In the genomic region with DNA sequence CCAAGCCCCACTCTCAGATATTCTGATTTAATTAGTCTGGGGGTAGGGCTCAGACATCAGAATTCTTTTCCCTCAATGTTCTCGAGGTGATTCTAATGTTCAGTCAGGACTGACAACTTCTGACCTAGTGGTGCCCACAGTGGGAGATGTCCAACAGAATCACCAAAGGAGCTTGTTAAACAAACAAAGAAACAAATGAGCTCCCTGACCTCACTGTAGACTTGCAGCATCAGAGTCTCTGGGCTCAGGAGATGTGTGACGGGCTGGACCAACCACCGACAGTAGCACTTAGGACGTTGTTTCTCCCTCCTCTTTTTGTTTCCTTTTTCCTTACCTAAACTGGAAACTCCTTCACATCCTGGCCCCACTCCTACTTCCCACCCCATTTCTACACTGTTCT, we compare ENCODE assay signal across 24 cellular contexts. TPM values are rescaled to one million over a fixed set of nuclear protein-coding genes. Genes with fewer than 3 reads are reported as not detected.
A peak's percentile ranks its signal among the peaks of the same experiment; 100 is the strongest.
DNase-seq lines count a peak whose midpoint lies in the region; ATAC-seq and TF ChIP-seq lines count a peak whose summit lies in the region.
"Had no signal": no experiment of that assay in that cellular context is flagged by ENCODE, and none has a peak within 500 bp of the region (broad histone marks: within the 10 kb centered on the region; RNA-seq: fewer than 3 reads in every experiment).

No MANE protein-coding gene starts in this region.

- H3K27me3 ChIP-seq in Caco-2 (replicated peaks; ENCODE audit: control insufficient read depth, insufficient read depth, low read length) = no peaks in the 10 kb centered on the region
- H3K27me3 ChIP-seq in PC-3 (ENCODE audit: low read length) = no peaks in the 10 kb centered on the region
- peaks cover 0 to 14% of the 10 kb centered on the region in 2 experiments for H3K27me3 ChIP-seq in mesenchymal stem cell (ENCODE audit: control insufficient read depth in 1 of 2, insufficient read depth in 1 of 2, low read length in 2 of 2)
- H3K27me3 ChIP-seq: brain microvascular endothelial cell, upper lobe of left lung had no signal

- no peak overlapping the region for H2BK120ac ChIP-seq in mesenchymal stem cell (ENCODE audit: low read depth, low read length)

- DNase-seq in Caco-2 (no peak), PC-3 (no peak), mesenchymal stem cell (no peak), renal cortical epithelial cell (ENCODE audit: low read depth) (peak; percentile 48), SW 1271 (lab: John Stamatoyannopoulos, UW) (no peak), NCI-H1930 (lab: John Stamatoyannopoulos, UW) (no peak)
- DNase-seq: activated CD4-positive, alpha-beta T cell treated with anti-CD3 and anti-CD28 coated beads, Interleukin-2, amount 10 ng/mL, durations not matched to agents 24 days and 14 days; activated T-cell treated with anti-CD3 and anti-CD28 coated beads, Interleukin-2, amount 50 U/mL, for 1 hour; C1 segment of cervical spinal cord; COR-L47; effector CD4-positive, alpha-beta T cell; GDM1; glutamatergic neuron; kidney; NCI-H2029 treated with DMSO at 0.1 percent for 48 hours; NCI-H69; stimulated activated CD4-positive, alpha-beta T cell treated with anti-CD3 and anti-CD28 coated beads, Interleukin-2, amount 100 ng/mL, for 24 hours; upper lobe of left lung had no signal

- intact Hi-C loops in Caco-2 (cut with micrococcal nuclease; ENCODE audit: unreplicated experiment) (no loop called here), PC-3 (cut with micrococcal nuclease) (no loop called here)

- no peak overlapping the region for H3K23ac ChIP-seq in mesenchymal stem cell (ENCODE audit: low read length in 2 of 2)

- H2AFZ ChIP-seq in PC-3 (ENCODE audit: low read length) (no peak overlapping the region), mesenchymal stem cell (ENCODE audit: low read depth, low read length) (no peak overlapping the region)

- H2BK5ac ChIP-seq in mesenchymal stem cell (ENCODE audit: low read depth, low read length, poor library complexity, severe bottlenecking) = peak overlapping the region; percentile 69

- H3K27ac ChIP-seq in PC-3 (ENCODE audit: low read length) (no peak overlapping the region), mesenchymal stem cell (ENCODE audit: low read length, poor library complexity, severe bottlenecking) (peak overlapping the region; percentile 77)
- H3K27ac ChIP-seq: brain microvascular endothelial cell, epithelial cell of prostate, upper lobe of left lung had no signal

- TF ChIP-seq CTCF in Caco-2 (IDR thresholded peaks at IDR 0.05; ENCODE audit: insufficient read depth in 1 of 2, low read depth in 1 of 2, low read length in 1 of 2, severe bottlenecking in 1 of 2, unreplicated experiment in 1 of 2) (no peak), PC-3 (conservative IDR thresholded peaks at IDR 0.05; ENCODE audit: low read depth, low read length) (no peak)

- BruUV-seq in Caco-2 (replicated peaks; lab: Mats Ljungman, UMichigan) (no TSS peak), PC-3 (replicated peaks; lab: Mats Ljungman, UMichigan) (no TSS peak)

- no peaks in the 10 kb centered on the region for H4K20me1 ChIP-seq in PC-3 (ENCODE audit: low read length)

- no peaks in the 10 kb centered on the region for H3K79me2 ChIP-seq in PC-3 (ENCODE audit: low read length)

- peak overlapping the region; percentile 93 for H2AK5ac ChIP-seq in mesenchymal stem cell (ENCODE audit: low read length, severe bottlenecking)

- peaks cover 39% of the 10 kb centered on the region for H3K4me1 ChIP-seq in Caco-2
- peaks cover 18% of the 10 kb centered on the region for H3K4me1 ChIP-seq in PC-3 (ENCODE audit: insufficient read depth, low read length)
- H3K4me1 ChIP-seq in mesenchymal stem cell (ENCODE audit: control insufficient read depth, insufficient read depth, low read depth, low read length) = peaks cover 6% of the 10 kb centered on the region

- H3K18ac ChIP-seq in mesenchymal stem cell (ENCODE audit: low read depth in 1 of 2, low read length in 2 of 2) = no peak overlapping the region

- no peak overlapping the region for H2BK15ac ChIP-seq in mesenchymal stem cell (ENCODE audit: low read depth, poor library complexity, severe bottlenecking)

- H3K9ac ChIP-seq in PC-3 (ENCODE audit: low read length) = no peak overlapping the region
- no peak overlapping the region for H3K9ac ChIP-seq in mesenchymal stem cell (ENCODE audit: low read length)

- H3K9me3 Mint-ChIP-seq in Caco-2 (ENCODE audit: unreplicated experiment) = peaks cover 10% of the 10 kb centered on the region
- H3K9me3 Mint-ChIP-seq: T-helper 2 cell treated with Interferon-gamma antibody and Interleukin-4, amounts not matched to agents 5 μg/mL and 100 μg/mL, for 36 hours had no signal

- POLR2A ChIA-PET in Caco-2 (lab: Charles Lee) (interaction anchor here (0.5 kb wide), 1 partner anchor 1046 kb away, joined by 7 read pairs; no protein-coding TSS in a partner anchor), PC-3 (lab: Charles Lee; ENCODE audit: unreplicated experiment) (no interaction called here)

- H3K36me3 Mint-ChIP-seq in Caco-2 (ENCODE audit: insufficient read depth, unreplicated experiment) = peaks cover 5% of the 10 kb centered on the region

- no peaks in the 10 kb centered on the region for H3F3A ChIP-seq in PC-3 (ENCODE audit: low read length, unreplicated experiment)

- H3K27me3 Mint-ChIP-seq in Caco-2 (ENCODE audit: insufficient read depth, unreplicated experiment) = no peaks in the 10 kb centered on the region

- H3K4me1 Mint-ChIP-seq in Caco-2 (ENCODE audit: low read depth, unreplicated experiment) = peaks cover 22% of the 10 kb centered on the region

- H3K4me2 ChIP-seq in PC-3 (ENCODE audit: low read length) (peak overlapping the region; percentile 13; the same call in 1 of the 2 replicates), mesenchymal stem cell (ENCODE audit: low read length, poor library complexity, severe bottlenecking) (no peak overlapping the region)

- peaks cover 9% of the 10 kb centered on the region for H3K9me3 ChIP-seq in Caco-2
- no peaks in the 10 kb centered on the region for H3K9me3 ChIP-seq in PC-3 (ENCODE audit: low read length)
- no peaks in the 10 kb centered on the region for H3K9me3 ChIP-seq in mesenchymal stem cell (ENCODE audit: control insufficient read depth, low read length)

- H3K36me3 ChIP-seq in Caco-2 (ENCODE audit: control insufficient read depth, insufficient read depth, low read length) (no peaks in the 10 kb centered on the region), PC-3 (ENCODE audit: low read depth, low read length) (no peaks in the 10 kb centered on the region), mesenchymal stem cell (ENCODE audit: control insufficient read depth in 1 of 2, insufficient read depth in 2 of 2, low read depth in 1 of 2, low read length in 2 of 2) (no peaks in the 10 kb centered on the region)
- H3K36me3 ChIP-seq: brain microvascular endothelial cell, upper lobe of left lung had no signal

- CTCF ChIA-PET in Caco-2 (lab: Charles Lee) = interaction anchor here (1.6 kb wide), 1 partner anchor 36 kb away, joined by 5 read pairs; no protein-coding TSS in a partner anchor
- CTCF ChIA-PET in PC-3 (lab: Charles Lee) = interaction anchor here (0.6 kb wide), 1 partner anchor 1186 kb away, joined by 3 read pairs; no protein-coding TSS in a partner anchor

- no peak for ATAC-seq in PC-3
- ATAC-seq in HG03520 (IDR thresholded peaks at IDR 0.05; ENCODE audit: unreplicated experiment) = no peak

- no peaks in the 10 kb centered on the region for H3K9me2 ChIP-seq in PC-3 (replicated peaks; ENCODE audit: low read length)

- no peak overlapping the region for H2BK12ac ChIP-seq in mesenchymal stem cell (ENCODE audit: low read length in 2 of 2)

- H3K14ac ChIP-seq in mesenchymal stem cell (ENCODE audit: low read length in 2 of 2) = no peak overlapping the region

- no peak overlapping the region for H3K4ac ChIP-seq in mesenchymal stem cell (ENCODE audit: low read depth in 1 of 2, low read length in 2 of 2)

- H3K27ac Mint-ChIP-seq in Caco-2 (ENCODE audit: unreplicated experiment) = peak overlapping the region; percentile 48
- H3K27ac Mint-ChIP-seq: activated CD4-positive, alpha-beta T cell treated with anti-CD3 and anti-CD28 coated beads, Interleukin-2, amount 10 ng/mL, durations not matched to agents 24 days and 14 days; T-helper 2 cell treated with Interferon-gamma antibody and Interleukin-4, amounts not matched to agents 5 μg/mL and 100 μg/mL, for 36 hours had no signal

- no peak overlapping the region for H3K4me3 Mint-ChIP-seq in Caco-2 (ENCODE audit: unreplicated experiment)
- H3K4me3 Mint-ChIP-seq: activated CD4-positive, alpha-beta T cell treated with anti-CD3 and anti-CD28 coated beads, Interleukin-2, amount 10 ng/mL, durations not matched to agents 24 days and 14 days; T-helper 2 cell treated with Interferon-gamma antibody and Interleukin-4, amounts not matched to agents 5 μg/mL and 100 μg/mL, for 36 hours had no signal

- WGBS in mesenchymal stem cell = 85% methylated on average over 4 of the region's 4 CpGs

- H4K8ac ChIP-seq in mesenchymal stem cell (ENCODE audit: low read length) = no peak overlapping the region

- no peaks in the 10 kb centered on the region for H3K79me1 ChIP-seq in mesenchymal stem cell (replicated peaks; ENCODE audit: low read length, poor library complexity, severe bottlenecking)

- H3K4me3 ChIP-seq in Caco-2 (ENCODE audit: low read depth, low read length) (no peak overlapping the region), PC-3 (ENCODE audit: low read length) (no peak overlapping the region), mesenchymal stem cell (ENCODE audit: insufficient read depth in 1 of 2, low read depth in 1 of 2, low read length in 2 of 2) (no peak overlapping the region)
- H3K4me3 ChIP-seq: upper lobe of left lung had no signal

- H4K91ac ChIP-seq in mesenchymal stem cell (ENCODE audit: low read length) = no peak overlapping the region

RNA-seq across cellular contexts. Expression of a gene that starts 49.3 kb away (rescaled TPM):
- total RNA-seq in Caco-2 (2022) = 15.1 and 15.6 TPM in 2 replicates
- total RNA-seq in PC-3 (2014; rRNA removed) = not detected in 2 replicates
- not detected for polyA plus RNA-seq in mesenchymal stem cell (2013, experiment 1 of 2)
- 0.01 TPM for polyA plus RNA-seq in mesenchymal stem cell (2013, experiment 2 of 2)
- total RNA-seq in renal cortical epithelial cell = 0.35 and 3.5 TPM in 2 replicates
- total RNA-seq: lung microvascular endothelial cell had no signal
- polyA plus RNA-seq: AG04450 had no signal
